29 cellular contexts compared by ENCODE assay signal in genomic region chr17:49406791-49407190, GRCh38.
"Had no signal": no experiment of that assay in that cellular context is flagged by ENCODE, and none has a peak within 500 bp of the region (broad histone marks: within the 10 kb centered on the region; RNA-seq: fewer than 3 reads in every experiment).

No MANE protein-coding gene starts in this region.

- H3K4me3 ChIP-seq: esophagus muscularis mucosa, heart right ventricle, left lung, lower lobe of right lung, smooth muscle cell, thyroid gland, upper lobe of right lung had no signal

- H3K27ac ChIP-seq: esophagus muscularis mucosa, heart right ventricle, left lung, lower lobe of right lung, thyroid gland, upper lobe of right lung, VCaP had no signal

- H3K4me3 Mint-ChIP-seq: activated CD4-positive, alpha-beta T cell treated with anti-CD3 and anti-CD28 coated beads, Interleukin-2, amount 10 ng/mL, durations not matched to agents 24 days and 14 days; activated CD8-positive, alpha-beta T cell treated with anti-CD3 and anti-CD28 coated beads for 36 hours; activated T-cell treated with anti-CD3 and anti-CD28 coated beads, Interleukin-2, amount 50 U/mL, for 72 hours; natural killer cell; stimulated activated memory B cell treated with anti-CD40 and anti-IgM and Interleukin-4, amounts not matched to agents 10 μg/mL and 1 μg/mL and 100 μg/mL, for 72 hours; stimulated activated naive CD8-positive, alpha-beta T cell treated with anti-CD3 and anti-CD28 coated beads, Interleukin-15, amount 100 ng/mL, for 72 hours had no signal

- H3K9me3 Mint-ChIP-seq: activated CD4-positive, alpha-beta T cell treated with anti-CD3 and anti-CD28 coated beads, Interleukin-2, amount 10 ng/mL, durations not matched to agents 24 days and 14 days; activated CD8-positive, alpha-beta T cell treated with anti-CD3 and anti-CD28 coated beads for 36 hours; activated naive CD4-positive, alpha-beta T cell treated with anti-CD3 and anti-CD28 coated beads, Interleukin-2, amount 50 U/mL, for 72 hours; activated T-cell treated with anti-CD3 and anti-CD28 coated beads, Interleukin-2, amount 50 U/mL, for 72 hours; natural killer cell; stimulated activated memory B cell treated with anti-CD40 and anti-IgM and Interleukin-4, amounts not matched to agents 10 μg/mL and 1 μg/mL and 100 μg/mL, for 72 hours; stimulated activated naive CD8-positive, alpha-beta T cell treated with anti-CD3 and anti-CD28 coated beads, Interleukin-15, amount 100 ng/mL, for 72 hours had no signal

- H3K9me3 ChIP-seq: esophagus muscularis mucosa, heart right ventricle, left lung, lower lobe of right lung, thyroid gland, upper lobe of right lung had no signal

- H3K27me3 ChIP-seq: esophagus muscularis mucosa, heart right ventricle, left lung, thyroid gland, upper lobe of right lung had no signal

- H3K27ac Mint-ChIP-seq: activated CD4-positive, alpha-beta T cell treated with anti-CD3 and anti-CD28 coated beads, Interleukin-2, amount 10 ng/mL, durations not matched to agents 24 days and 14 days; activated CD8-positive, alpha-beta T cell treated with anti-CD3 and anti-CD28 coated beads for 36 hours; activated naive CD4-positive, alpha-beta T cell treated with anti-CD3 and anti-CD28 coated beads, Interleukin-2, amount 50 U/mL, for 72 hours; activated T-cell treated with anti-CD3 and anti-CD28 coated beads, Interleukin-2, amount 50 U/mL, for 72 hours; stimulated activated memory B cell treated with anti-CD40 and anti-IgM and Interleukin-4, amounts not matched to agents 10 μg/mL and 1 μg/mL and 100 μg/mL, for 72 hours; stimulated activated naive CD8-positive, alpha-beta T cell treated with anti-CD3 and anti-CD28 coated beads, Interleukin-15, amount 100 ng/mL, for 72 hours had no signal

- ATAC-seq: activated CD4-positive, CD25-positive, alpha-beta regulatory T cell treated with anti-CD3 and anti-CD28 coated beads, Interleukin-2, amount 50 U/mL, for 24 hours; activated CD8-positive, alpha-beta T cell treated with anti-CD3 and anti-CD28 coated beads for 36 hours; activated naive CD4-positive, alpha-beta T cell treated with anti-CD3 and anti-CD28 coated beads, Interleukin-2, amount 50 U/mL, for 72 hours; activated T-cell treated with anti-CD3 and anti-CD28 coated beads, Interleukin-2, amount 50 U/mL, for 72 hours; heart right ventricle; left lung; lower lobe of right lung; natural killer cell; stimulated activated memory B cell treated with anti-CD40 and anti-IgM and Interleukin-4, amounts not matched to agents 10 μg/mL and 1 μg/mL and 100 μg/mL, for 72 hours; stimulated activated naive CD8-positive, alpha-beta T cell treated with anti-CD3 and anti-CD28 coated beads, Interleukin-15, amount 100 ng/mL, for 72 hours; upper lobe of right lung had no signal

- H3K27me3 Mint-ChIP-seq: activated CD4-positive, alpha-beta T cell treated with anti-CD3 and anti-CD28 coated beads, Interleukin-2, amount 10 ng/mL, durations not matched to agents 24 days and 14 days; activated CD8-positive, alpha-beta T cell treated with anti-CD3 and anti-CD28 coated beads for 36 hours; progenitor cell of endocrine pancreas; stimulated activated memory B cell treated with anti-CD40 and anti-IgM and Interleukin-4, amounts not matched to agents 10 μg/mL and 1 μg/mL and 100 μg/mL, for 72 hours; stimulated activated naive CD8-positive, alpha-beta T cell treated with anti-CD3 and anti-CD28 coated beads, Interleukin-15, amount 100 ng/mL, for 72 hours had no signal

- DNase-seq: activated CD4-positive, alpha-beta T cell treated with anti-CD3 and anti-CD28 coated beads, Interleukin-2, amount 10 ng/mL, durations not matched to agents 24 days and 14 days; activated CD8-positive, alpha-beta T cell treated with anti-CD3 and anti-CD28 coated beads for 36 hours; activated naive CD4-positive, alpha-beta T cell; activated T-cell treated with anti-CD3 and anti-CD28 coated beads for 4 hours; activated T-cell treated with anti-CD3 and anti-CD28 coated beads, Interleukin-2, amount 50 U/mL, for 72 hours; dermis blood vessel endothelial cell; effector CD4-positive, alpha-beta T cell; foreskin melanocyte; heart right ventricle; kidney glomerular epithelial cell; left lung; lower lobe of right lung; mesenchymal stem cell; natural killer cell; stimulated activated CD4-positive, alpha-beta T cell treated with anti-CD3 and anti-CD28 coated beads, Interleukin-1b, Interleukin-23, amount 100 ng/mL, for 48 hours; stimulated activated CD4-positive, alpha-beta T cell treated with anti-CD3 and anti-CD28 coated beads, Interleukin-4, amount 100 ng/mL, for 4 hours; stimulated activated CD8-positive, alpha-beta memory T cell treated with anti-CD3 and anti-CD28 coated beads, Interleukin-4, amount 100 ng/mL, for 48 hours; stimulated activated naive CD8-positive, alpha-beta T cell treated with anti-CD3 and anti-CD28 coated beads, Interleukin-15, amount 100 ng/mL, for 72 hours; substantia nigra; T-helper 9 cell; thyroid gland; upper lobe of right lung had no signal
